In genomic region chr1:2980849-2981248, GRCh38 we compare ENCODE assay signal across 23 cellular contexts. TPM values are rescaled to one million over a fixed set of nuclear protein-coding genes. Genes with fewer than 3 reads are reported as not detected.
DNase-seq lines count a peak whose midpoint lies in the region; ATAC-seq and TF ChIP-seq lines count a peak whose summit lies in the region.
"Had no signal": no experiment of that assay in that cellular context is flagged by ENCODE, and none has a peak within 500 bp of the region (broad histone marks: within the 10 kb centered on the region; RNA-seq: fewer than 3 reads in every experiment).

No MANE protein-coding gene starts in this region.

- no peaks in the 10 kb centered on the region for H3K9me3 ChIP-seq in thoracic aorta
- no peaks in the 10 kb centered on the region for H3K9me3 ChIP-seq in A673 (ENCODE audit: low read depth, low read length, poor library complexity, severe bottlenecking)
- H3K9me3 ChIP-seq: BE2C, SK-N-SH had no signal

- H3K27me3 ChIP-seq in thoracic aorta (replicated peaks; ENCODE audit: insufficient read depth), result no peaks in the 10 kb centered on the region
- H3K27me3 ChIP-seq in A673 (replicated peaks; ENCODE audit: insufficient read depth, low read depth, low read length, poor library complexity), result no peaks in the 10 kb centered on the region

- no TSS peak for BruUV-seq in A673 (replicated peaks; lab: Mats Ljungman, UMichigan)

- no peaks in the 10 kb centered on the region for H3K9me3 Mint-ChIP-seq in activated naive CD4-positive, alpha-beta T cell treated with anti-CD3 and anti-CD28 coated beads for 36 hours
- H3K9me3 Mint-ChIP-seq: CD4-positive, CD25-positive, alpha-beta regulatory T cell had no signal

- H3K4me1 ChIP-seq in thoracic aorta (ENCODE audit: control insufficient read depth in 1 of 2, low read depth in 2 of 2) (peaks cover 34 to 85% of the 10 kb centered on the region in 2 donors), A673 (ENCODE audit: insufficient read depth, low read length, poor library complexity, severe bottlenecking) (no peaks in the 10 kb centered on the region)
- H3K4me1 ChIP-seq: BE2C had no signal

- POLR2A ChIA-PET in A673 (lab: Charles Lee; ENCODE audit: low non-redundant PET), result no interaction called here

- no peak overlapping the region for H3K27ac Mint-ChIP-seq in activated naive CD4-positive, alpha-beta T cell treated with anti-CD3 and anti-CD28 coated beads for 36 hours
- H3K27ac Mint-ChIP-seq: CD4-positive, CD25-positive, alpha-beta regulatory T cell; GM23338; HFFc6 had no signal

- intact Hi-C loops in activated naive CD4-positive, alpha-beta T cell treated with anti-CD3 and anti-CD28 coated beads for 36 hours (cut with micrococcal nuclease), result no loop called here
- intact Hi-C loops in A673 (cut with micrococcal nuclease; ENCODE audit: unreplicated experiment), result no loop called here

- CTCF ChIA-PET in activated naive CD4-positive, alpha-beta T cell treated with anti-CD3 and anti-CD28 coated beads for 36 hours (lab: Charles Lee), result no interaction called here
- CTCF ChIA-PET in A673 (lab: Charles Lee), result no interaction called here

- H3K4me1 Mint-ChIP-seq in activated naive CD4-positive, alpha-beta T cell treated with anti-CD3 and anti-CD28 coated beads for 36 hours (ENCODE audit: low read depth), result no peaks in the 10 kb centered on the region
- H3K4me1 Mint-ChIP-seq: CD4-positive, CD25-positive, alpha-beta regulatory T cell had no signal

- ATAC-seq in thoracic aorta (ENCODE audit: insufficient number of reproducible peaks, low FRiP score, low read depth), result no peak

- no peaks in the 10 kb centered on the region for H3K27me3 Mint-ChIP-seq in activated naive CD4-positive, alpha-beta T cell treated with anti-CD3 and anti-CD28 coated beads for 36 hours (ENCODE audit: low read depth)
- H3K27me3 Mint-ChIP-seq: CD4-positive, CD25-positive, alpha-beta regulatory T cell had no signal

- TF ChIP-seq CTCF in thoracic aorta (IDR thresholded peaks at IDR 0.05) (no peak), A673 (conservative IDR thresholded peaks at IDR 0.05; ENCODE audit: low read depth, low read length) (no peak)

- no peak overlapping the region for H3K4me3 ChIP-seq in thoracic aorta
- H3K4me3 ChIP-seq in A673 (ENCODE audit: low read depth, low read length, poor library complexity, severe bottlenecking), result no peak overlapping the region
- H3K4me3 ChIP-seq: GM23338 had no signal

- H3K4me3 Mint-ChIP-seq in activated naive CD4-positive, alpha-beta T cell treated with anti-CD3 and anti-CD28 coated beads for 36 hours, result no peak overlapping the region
- H3K4me3 Mint-ChIP-seq: CD4-positive, CD25-positive, alpha-beta regulatory T cell; GM23338; H9; HFFc6 had no signal

- H3K36me3 Mint-ChIP-seq in activated naive CD4-positive, alpha-beta T cell treated with anti-CD3 and anti-CD28 coated beads for 36 hours (ENCODE audit: low read depth), result no peaks in the 10 kb centered on the region
- H3K36me3 Mint-ChIP-seq: CD4-positive, CD25-positive, alpha-beta regulatory T cell had no signal

- H3K27ac ChIP-seq in thoracic aorta (peak overlapping the region; percentile 50 to 80), A673 (ENCODE audit: low read depth, low read length, poor library complexity, severe bottlenecking) (no peak overlapping the region)

- H3K36me3 ChIP-seq in thoracic aorta (no peaks in the 10 kb centered on the region), A673 (ENCODE audit: insufficient read depth, low read length, poor library complexity, severe bottlenecking) (no peaks in the 10 kb centered on the region)
- H3K36me3 ChIP-seq: BE2C had no signal

- DNase-seq in activated naive CD4-positive, alpha-beta T cell treated with anti-CD3 and anti-CD28 coated beads for 36 hours, result peak; percentile 2
- DNase-seq in activated naive CD4-positive, alpha-beta T cell (lab: John Stamatoyannopoulos, UW), result no peak
- DNase-seq in D341Med (ENCODE audit: low spot score) (peak; percentile 6), islet precursor cell (peak; percentile 27), thoracic aorta (ENCODE audit: low spot score) (no peak), AG08395 (ENCODE audit: low spot score) (no peak), A673 (ENCODE audit: low spot score) (no peak)
- DNase-seq: BE2C; CD4-positive, CD25-positive, alpha-beta regulatory T cell; H9; HFFc6; Karpas-422; NCI-H1092 treated with DMSO at 0.1 percent for 48 hours; NCI-H1436; NCI-H187 treated with DMSO at 0.1 percent for 48 hours; NCI-H2107; NCI-H446; NCI-H524 treated with DMSO at 0.1 percent for 48 hours; NCI-H774; SK-N-SH had no signal

RNA-seq across cellular contexts. Expression of gene ACTRT2, which starts 40.4 kb away (rescaled TPM):
- not detected for total RNA-seq in activated naive CD4-positive, alpha-beta T cell treated with anti-CD3 and anti-CD28 coated beads for 36 hours
- total RNA-seq in thoracic aorta, result not detected
- total RNA-seq in A673 (2021), result not detected in 2 replicates
- total RNA-seq: CD4-positive, CD25-positive, alpha-beta regulatory T cell; GM23338; H9; HepG2; HFFc6; HT1080 had no signal

Comparison
In these comparisons a context has a peak if more than half of its experiments do, and no peak if none do; other contexts are left out.
1. DNase-seq: peak in activated naive CD4-positive, alpha-beta T cell treated with anti-CD3 and anti-CD28 coated beads for 36 hours (single experiment), D341Med (single experiment) and islet precursor cell (single experiment); none in activated naive CD4-positive, alpha-beta T cell (0 of 4), thoracic aorta (single experiment), AG08395 (single experiment) and A673 (single experiment).